Comparison of ENCODE assay signal across 6 cellular contexts in genomic region chr2:192515937-192516336, GRCh38.
"Had no signal": no experiment of that assay in that cellular context is flagged by ENCODE, and none has a peak within 500 bp of the region (broad histone marks: within the 10 kb centered on the region; RNA-seq: fewer than 3 reads in every experiment).

No MANE protein-coding gene starts in this region.

- H3K9me3 ChIP-seq: HAP-1 had no signal

- H3K4me1 ChIP-seq: HAP-1 had no signal

- FAIRE-seq: K562 had no signal

- H3K36me3 ChIP-seq: HAP-1 had no signal

- DNase-seq: GOT3, H7, IMR-90, KG1 had no signal

- H3K4me3 ChIP-seq: HAP-1, K562 had no signal

- ATAC-seq: K562 had no signal
